In genomic region chrX:103613362-103613761, GRCh38 we compare ENCODE assay signal across 24 cellular contexts.
"Had no signal": no experiment of that assay in that cellular context is flagged by ENCODE, and none has a peak within 500 bp of the region (broad histone marks: within the 10 kb centered on the region; RNA-seq: fewer than 3 reads in every experiment).

No MANE protein-coding gene starts in this region.

- H3K4me3 ChIP-seq: esophagus muscularis mucosa, gastrocnemius medialis, heart right ventricle, mucosa of descending colon, psoas muscle, spleen, tibial artery, upper lobe of left lung, vagina had no signal

- ATAC-seq: effector memory CD8-positive, alpha-beta T cell; gastrocnemius medialis; heart right ventricle; left lobe of liver; mucosa of descending colon; naive thymus-derived CD8-positive, alpha-beta T cell; psoas muscle; sciatic nerve; stimulated activated memory B cell treated with anti-CD40 and anti-IgM and Interleukin-4, amounts not matched to agents 10 μg/mL and 1 μg/mL and 100 μg/mL, for 72 hours had no signal

- H3K27me3 ChIP-seq: gastrocnemius medialis, neutrophil, tibial artery, upper lobe of left lung, vagina had no signal

- H3K36me3 ChIP-seq: esophagus muscularis mucosa, gastrocnemius medialis, neutrophil, tibial artery, upper lobe of left lung, vagina had no signal

- H3K27ac Mint-ChIP-seq: effector memory CD8-positive, alpha-beta T cell; naive thymus-derived CD8-positive, alpha-beta T cell; stimulated activated memory B cell treated with anti-CD40 and anti-IgM and Interleukin-4, amounts not matched to agents 10 μg/mL and 1 μg/mL and 100 μg/mL, for 72 hours; stimulated activated naive CD8-positive, alpha-beta T cell treated with anti-CD3 and anti-CD28 coated beads, Interleukin-15, Interleukin-2, amounts not matched to agents 100 ng/mL and 50 ng/mL, for 24 hours had no signal

- DNase-seq: effector memory CD8-positive, alpha-beta T cell; gastrocnemius medialis; heart right ventricle; hypothalamus; islet precursor cell; mammary epithelial cell; mucosa of descending colon; naive thymus-derived CD8-positive, alpha-beta T cell; psoas muscle; retina; spleen; stimulated activated CD4-positive, alpha-beta T cell treated with anti-CD3 and anti-CD28 coated beads, Interleukin-15, amount 100 ng/mL, for 24 hours; stimulated activated CD4-positive, alpha-beta T cell treated with anti-CD3 and anti-CD28 coated beads, Interleukin-1b, Interleukin-23, amount 100 ng/mL, for 48 hours; stimulated activated CD4-positive, alpha-beta T cell treated with anti-CD3 and anti-CD28 coated beads, Interleukin-4, amount 100 ng/mL, for 24 hours; tibial artery; upper lobe of left lung had no signal

- H3K27me3 Mint-ChIP-seq: effector memory CD8-positive, alpha-beta T cell; naive thymus-derived CD8-positive, alpha-beta T cell; stimulated activated memory B cell treated with anti-CD40 and anti-IgM and Interleukin-4, amounts not matched to agents 10 μg/mL and 1 μg/mL and 100 μg/mL, for 72 hours; stimulated activated naive CD8-positive, alpha-beta T cell treated with anti-CD3 and anti-CD28 coated beads, Interleukin-15, Interleukin-2, amounts not matched to agents 100 ng/mL and 50 ng/mL, for 24 hours had no signal

- H3K9me3 Mint-ChIP-seq: effector memory CD8-positive, alpha-beta T cell; naive thymus-derived CD8-positive, alpha-beta T cell; stimulated activated memory B cell treated with anti-CD40 and anti-IgM and Interleukin-4, amounts not matched to agents 10 μg/mL and 1 μg/mL and 100 μg/mL, for 72 hours; stimulated activated naive CD8-positive, alpha-beta T cell treated with anti-CD3 and anti-CD28 coated beads, Interleukin-15, Interleukin-2, amounts not matched to agents 100 ng/mL and 50 ng/mL, for 24 hours had no signal

- H3K9me3 ChIP-seq: esophagus muscularis mucosa, gastrocnemius medialis, heart right ventricle, mucosa of descending colon, neutrophil, psoas muscle, spleen, tibial artery, upper lobe of left lung, vagina had no signal

- H3K4me1 ChIP-seq: gastrocnemius medialis, psoas muscle, upper lobe of left lung had no signal

- H3K4me3 Mint-ChIP-seq: effector memory CD8-positive, alpha-beta T cell; naive thymus-derived CD8-positive, alpha-beta T cell; stimulated activated memory B cell treated with anti-CD40 and anti-IgM and Interleukin-4, amounts not matched to agents 10 μg/mL and 1 μg/mL and 100 μg/mL, for 72 hours; stimulated activated naive CD8-positive, alpha-beta T cell treated with anti-CD3 and anti-CD28 coated beads, Interleukin-15, Interleukin-2, amounts not matched to agents 100 ng/mL and 50 ng/mL, for 24 hours had no signal

- H3K27ac ChIP-seq: epithelial cell of prostate, esophagus muscularis mucosa, gastrocnemius medialis, heart right ventricle, neutrophil, psoas muscle, spleen, tibial artery, upper lobe of left lung, vagina had no signal
